Comparison of ENCODE assay signal across 8 cellular contexts in the genomic region with DNA sequence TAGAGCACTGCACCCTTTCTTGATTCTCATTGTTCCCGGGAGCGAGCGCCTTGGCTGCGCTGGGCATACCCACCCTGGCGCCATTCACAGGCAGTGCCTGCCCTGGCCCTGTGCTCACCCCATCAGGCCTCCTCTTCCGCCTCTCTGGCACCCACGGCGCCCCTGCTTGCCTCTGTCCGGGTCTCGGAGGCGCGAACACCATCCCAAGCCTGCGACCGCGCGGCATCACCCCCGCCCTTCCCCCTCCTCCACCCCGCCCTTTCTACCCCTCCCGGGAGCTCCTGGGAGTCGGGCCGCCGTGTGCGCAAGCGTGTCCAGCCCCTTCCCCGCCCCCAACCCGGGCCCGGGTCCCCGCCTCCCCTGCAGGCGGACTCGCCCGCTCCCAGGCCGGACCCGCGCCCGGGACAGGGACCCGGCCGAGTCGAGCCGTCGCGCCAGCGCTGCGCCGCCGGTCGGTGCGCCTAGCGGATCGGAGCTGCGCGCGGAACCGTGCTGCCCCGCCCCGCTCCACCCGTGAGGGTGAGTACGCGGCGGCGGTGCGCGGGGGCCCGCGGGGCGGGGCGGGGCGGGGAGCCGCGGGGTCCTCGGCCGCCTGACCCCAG. TPM values are rescaled to one million over a fixed set of nuclear protein-coding genes. Genes with fewer than 3 reads are reported as not detected.
DNase-seq lines count a peak whose midpoint lies in the region; ATAC-seq and TF ChIP-seq lines count a peak whose summit lies in the region.

A gene with protein sequence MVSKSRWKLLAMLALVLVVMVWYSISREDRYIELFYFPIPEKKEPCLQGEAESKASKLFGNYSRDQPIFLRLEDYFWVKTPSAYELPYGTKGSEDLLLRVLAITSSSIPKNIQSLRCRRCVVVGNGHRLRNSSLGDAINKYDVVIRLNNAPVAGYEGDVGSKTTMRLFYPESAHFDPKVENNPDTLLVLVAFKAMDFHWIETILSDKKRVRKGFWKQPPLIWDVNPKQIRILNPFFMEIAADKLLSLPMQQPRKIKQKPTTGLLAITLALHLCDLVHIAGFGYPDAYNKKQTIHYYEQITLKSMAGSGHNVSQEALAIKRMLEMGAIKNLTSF (plus strand): TSS at position 363 of the 602 bp plus-strand sequence. CDS start 50,470 bp downstream, outside the sequence.

- H2AFZ ChIP-seq in PC-3 (ENCODE audit: low read length) = peak within 1 kb of the TSS; percentile 60

- H3F3A ChIP-seq in PC-3 (ENCODE audit: low read length, unreplicated experiment) = no peaks in the 10 kb centered on the region

- H3K36me3 ChIP-seq in PC-3 (ENCODE audit: low read depth, low read length) = peaks cover 15% of the 10 kb centered on the region; the same call in 1 of the 2 replicates

- H3K4me3 ChIP-seq in PC-3 (ENCODE audit: low read length) = peak within 1 kb of the TSS; percentile 83
- H3K4me3 ChIP-seq in fibroblast of mammary gland (ENCODE audit: control insufficient read depth, low read depth, low read length) = peak within 1 kb of the TSS; percentile 84

- TF ChIP-seq CTCF in PC-3 (conservative IDR thresholded peaks at IDR 0.05; ENCODE audit: low read depth, low read length) = no peak
- TF ChIP-seq CTCF in fibroblast of mammary gland (conservative IDR thresholded peaks at IDR 0.05; ENCODE audit: control insufficient read depth, insufficient read depth, low read depth, low read length) = no peak
- TF ChIP-seq CTCF in nephron (IDR thresholded peaks at IDR 0.05; ENCODE audit: unreplicated experiment in 3 of 3) = no peak

- H3K27ac Mint-ChIP-seq in nephron = peak within 1 kb of the TSS; percentile 77 to 95 (median 89)

- H3K27me3 Mint-ChIP-seq in nephron (ENCODE audit: low read depth) = no peaks in the 10 kb centered on the region

- H3K4me2 ChIP-seq in PC-3 (ENCODE audit: low read length) = peak within 1 kb of the TSS; percentile 95

- ATAC-seq in GM19324 (IDR thresholded peaks at IDR 0.05; ENCODE audit: low FRiP score, unreplicated experiment) (peak; percentile 67), HG03469 (IDR thresholded peaks at IDR 0.05; ENCODE audit: unreplicated experiment) (peak; percentile 56), PC-3 (peak; percentile 64)
- ATAC-seq in stimulated activated naive CD8-positive, alpha-beta T cell treated with anti-CD3 and anti-CD28 coated beads, Interleukin-15, Interleukin-2, amounts not matched to agents 100 U/mL and 50 U/mL, for 24 hours = peak; percentile 78

- peak within 1 kb of the TSS; percentile 78 for H3K27ac ChIP-seq in PC-3 (ENCODE audit: low read length)

- peaks cover 62% of the 10 kb centered on the region for H3K4me1 ChIP-seq in PC-3 (ENCODE audit: insufficient read depth, low read length)

- POLR2A ChIA-PET in PC-3 (lab: Charles Lee; ENCODE audit: unreplicated experiment) = interaction anchor here (0.5 to 0.6 kb wide), 5 partner anchors 23 to 1455 kb away, joined by 3 to 5 read pairs (median 3); no protein-coding TSS in a partner anchor

- peak; percentile 69 for DNase-seq in CD1c-positive myeloid dendritic cell (ENCODE audit: extremely low spot score)
- DNase-seq in PC-3 = peak; percentile 83
- DNase-seq in activated T-helper 1 cell treated with anti-CD3 and anti-CD28 coated beads, Interleukin-2, amount 50 U/mL, for 16 hours (ENCODE audit: low read depth in 1 of 2, low spot score in 1 of 2) = peak; percentile 25 to 45
- peak; percentile 58 for DNase-seq in fibroblast of mammary gland (ENCODE audit: low read depth)
- DNase-seq in stimulated activated naive CD8-positive, alpha-beta T cell treated with anti-CD3 and anti-CD28 coated beads, Interleukin-15, Interleukin-2, amounts not matched to agents 100 U/mL and 50 U/mL, for 24 hours = peak; percentile 82

- BruUV-seq in PC-3 (replicated peaks; lab: Mats Ljungman, UMichigan) = no TSS peak

- peaks cover 7% of the 10 kb centered on the region for H3K36me3 Mint-ChIP-seq in nephron (ENCODE audit: low read depth)

- intact Hi-C loops in PC-3 (cut with micrococcal nuclease) = loop anchor here (2.0 kb wide), 1 partner anchor 75 kb away; no protein-coding TSS in a partner anchor

- CTCF ChIA-PET in PC-3 (lab: Charles Lee) = interaction anchor here (0.6 kb wide), 2 partner anchors 66 to 294 kb away, joined by 3 read pairs; no protein-coding TSS in a partner anchor

- H3K4me1 Mint-ChIP-seq in nephron = peaks cover 72% of the 10 kb centered on the region

- no peaks in the 10 kb centered on the region for H3K9me3 Mint-ChIP-seq in nephron

- H3K4me3 Mint-ChIP-seq in nephron = peak within 1 kb of the TSS; percentile 90 to 96 (median 95)

- peaks cover 85% of the 10 kb centered on the region for H3K79me2 ChIP-seq in PC-3 (ENCODE audit: low read length)

- H4K20me1 ChIP-seq in PC-3 (ENCODE audit: low read length) = 0 out of 2 replicates have a peak, but pooled peaks cover 3% of the 10 kb centered on the region

- H3K9ac ChIP-seq in PC-3 (ENCODE audit: low read length) = peak within 1 kb of the TSS; percentile 93

- no peaks in the 10 kb centered on the region for H3K9me3 ChIP-seq in PC-3 (ENCODE audit: low read length)

- no peaks in the 10 kb centered on the region for H3K9me2 ChIP-seq in PC-3 (replicated peaks; ENCODE audit: low read length)

- no peaks in the 10 kb centered on the region for H3K27me3 ChIP-seq in PC-3 (ENCODE audit: low read length)

RNA-seq across cellular contexts. Expression of the gene that starts here (rescaled TPM):
- total RNA-seq in PC-3 (2014; rRNA removed) = 126 and 148 TPM in 2 replicates

Comparison
In these comparisons a context has a peak if more than half of its experiments do, and no peak if none do; other contexts are left out.
1. Peak in every context shown above with its lines: DNase-seq, ATAC-seq, H3K4me3 ChIP-seq and H3K27ac ChIP-seq.